Comparison of ENCODE assay signal across 21 cellular contexts in the genomic region with DNA sequence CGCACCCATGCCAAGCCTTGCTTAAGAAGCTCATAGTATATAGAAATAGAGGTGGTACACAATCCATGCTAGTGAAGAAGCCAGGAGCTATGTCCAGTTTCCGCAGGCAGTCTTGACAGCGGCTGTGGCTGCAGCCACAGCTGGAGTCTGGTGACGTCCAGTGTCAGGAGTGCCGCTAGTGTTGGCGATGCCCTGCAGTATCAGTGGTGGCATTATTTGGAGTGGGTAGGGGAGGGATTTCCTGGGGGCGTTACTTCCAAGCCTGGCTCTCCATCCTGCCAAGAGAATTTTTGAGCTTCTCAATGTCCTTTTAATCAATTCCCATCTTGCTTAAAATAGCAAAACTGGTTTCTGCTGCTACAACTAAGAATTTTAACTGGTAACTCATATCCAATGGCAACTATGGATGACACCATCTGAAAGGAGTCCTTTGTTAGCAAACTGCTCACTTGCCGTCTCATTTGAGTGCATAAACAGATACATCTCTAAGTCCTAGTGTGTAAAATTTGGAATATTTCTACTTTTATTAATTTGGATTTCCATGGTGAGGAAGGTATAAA. TPM values are rescaled to one million over a fixed set of nuclear protein-coding genes. Genes with fewer than 3 reads are reported as not detected.
DNase-seq lines count a peak whose midpoint lies in the region; FAIRE-seq and TF ChIP-seq lines count a peak whose summit lies in the region.
"Had no signal": no experiment of that assay in that cellular context is flagged by ENCODE, and none has a peak within 500 bp of the region (broad histone marks: within the 10 kb centered on the region; RNA-seq: fewer than 3 reads in every experiment).

No MANE protein-coding gene starts in this region.

- H3K4me2 ChIP-seq in endothelial cell of umbilical vein (ENCODE audit: insufficient read depth, low read length) = peak overlapping the region; percentile 49
- H3K4me2 ChIP-seq: KMS-11, PC-9 had no signal

- CTCF ChIA-PET in MCF 10A (lab: Yijun Ruan, JAX) (interaction anchor here (0.7 to 1.8 kb wide), 2 partner anchors 137 to 191 kb away, joined by 3 to 4 read pairs; no protein-coding TSS in a partner anchor), endothelial cell of umbilical vein (lab: Charles Lee) (interaction anchor here (0.6 to 4.3 kb wide), 29 partner anchors 8 to 515 kb away, joined by 3 to 48 read pairs (median 5); a partner anchor contains a TSS)

- no peaks in the 10 kb centered on the region for H3K9me1 ChIP-seq in endothelial cell of umbilical vein (replicated peaks; ENCODE audit: control insufficient read depth, extremely low read depth, insufficient read depth, low read length)

- H3K9me3 ChIP-seq in breast epithelium = no peaks in the 10 kb centered on the region
- H3K9me3 ChIP-seq in endothelial cell of umbilical vein (replicated peaks; ENCODE audit: control insufficient read depth, insufficient read depth, low read length) = no peaks in the 10 kb centered on the region

- no peak for DNase-seq in breast epithelium (ENCODE audit: low spot score in 2 of 2)
- no peak for DNase-seq in MCF 10A (ENCODE audit: unreplicated experiment)
- DNase-seq in endothelial cell of umbilical vein (ENCODE audit: low read depth, low spot score) = peak; percentile 14
- DNase-seq in midbrain (lab: John Stamatoyannopoulos, UW) = peak; percentile 65
- no peak for DNase-seq in activated T-cell treated with anti-CD3 and anti-CD28 coated beads, Interleukin-2, amount 50 U/mL, for 1 hour
- DNase-seq in activated naive CD4-positive, alpha-beta T cell treated with anti-CD3 and anti-CD28 coated beads, Interleukin-2, amount 50 U/mL, for 16 hours = no peak
- DNase-seq in SIG-M5 (lab: John Stamatoyannopoulos, UW) = no peak
- DNase-seq: activated CD4-positive, alpha-beta memory T cell treated with anti-CD3 and anti-CD28 coated beads for 36 hours; CD4-positive, alpha-beta T cell; DMS79 treated with DMSO at 0.1 percent for 48 hours; left colon; natural killer cell; NCI-H446 treated with DMSO at 0.1 percent for 48 hours; PC-9; stimulated activated CD4-positive, alpha-beta T cell treated with anti-CD3 and anti-CD28 coated beads, Interleukin-4, amount 100 ng/mL, for 1 hour; stimulated activated CD8-positive, alpha-beta memory T cell treated with anti-CD3 and anti-CD28 coated beads, Interleukin-4, amount 100 ng/mL, for 48 hours; SW 1271 had no signal

- no peak for FAIRE-seq in endothelial cell of umbilical vein (lab: Jason Lieb, UNC)

- intact Hi-C loops in breast epithelium (cut with DNase I; ENCODE audit: low total_unique reads) = no loop called here
- intact Hi-C loops in MCF 10A (cut with micrococcal nuclease) = no loop called here
- intact Hi-C loops in endothelial cell of umbilical vein (cut with micrococcal nuclease) = loop anchor here (1.0 kb wide), 7 partner anchors 17 to 182 kb away; no protein-coding TSS in a partner anchor

- H3K36me3 ChIP-seq in breast epithelium = no peaks in the 10 kb centered on the region
- no peaks in the 10 kb centered on the region for H3K36me3 ChIP-seq in endothelial cell of umbilical vein (ENCODE audit: control insufficient read depth in 2 of 2, extremely low read depth in 1 of 2, insufficient read depth in 2 of 2, low read length in 2 of 2)

- no peaks in the 10 kb centered on the region for H3K4me1 ChIP-seq in breast epithelium
- H3K4me1 ChIP-seq in endothelial cell of umbilical vein (ENCODE audit: control insufficient read depth, extremely low read depth, insufficient read depth, low read length) = peaks cover 39% of the 10 kb centered on the region

- H3K36me3 Mint-ChIP-seq in MCF 10A (ENCODE audit: insufficient read depth, unreplicated experiment) = no peaks in the 10 kb centered on the region
- H3K36me3 Mint-ChIP-seq: activated CD4-positive, alpha-beta memory T cell treated with anti-CD3 and anti-CD28 coated beads for 36 hours; natural killer cell had no signal

- H3K27me3 Mint-ChIP-seq in MCF 10A (ENCODE audit: insufficient read depth, unreplicated experiment) = no peaks in the 10 kb centered on the region
- H3K27me3 Mint-ChIP-seq: activated CD4-positive, alpha-beta memory T cell treated with anti-CD3 and anti-CD28 coated beads for 36 hours had no signal

- H3K27me3 ChIP-seq in breast epithelium = no peaks in the 10 kb centered on the region
- H3K27me3 ChIP-seq in endothelial cell of umbilical vein (ENCODE audit: control insufficient read depth in 2 of 2, insufficient read depth in 2 of 2, low read length in 2 of 2) = no peaks in the 10 kb centered on the region

- dilution Hi-C loops in endothelial cell of umbilical vein (cut with MboI; ENCODE audit: extremely low pct_ligation_motif_present, low sequenced_read_pairs) = no loop called here

- peak overlapping the region; percentile 86 for H3K9ac ChIP-seq in endothelial cell of umbilical vein (replicated peaks; ENCODE audit: extremely low read depth, insufficient read depth, low read length)
- H3K9ac ChIP-seq: KMS-11 had no signal

- H3K4me1 Mint-ChIP-seq in MCF 10A (ENCODE audit: insufficient read depth, unreplicated experiment) = peaks cover 22% of the 10 kb centered on the region
- H3K4me1 Mint-ChIP-seq: natural killer cell had no signal

- no peak for TF ChIP-seq CTCF in breast epithelium (IDR thresholded peaks at IDR 0.05)
- no peak for TF ChIP-seq CTCF in MCF 10A (IDR thresholded peaks at IDR 0.05; ENCODE audit: unreplicated experiment)
- no peak for TF ChIP-seq CTCF in endothelial cell of umbilical vein (IDR thresholded peaks at IDR 0.05; ENCODE audit: extremely low read depth in 1 of 2, insufficient read depth in 1 of 2, low read depth in 1 of 2, low read length in 2 of 2)

- BruUV-seq in MCF 10A (replicated peaks; lab: Mats Ljungman, UMichigan) = no TSS peak
- BruUV-seq in endothelial cell of umbilical vein (replicated peaks; lab: Mats Ljungman, UMichigan) = no TSS peak

- no peaks in the 10 kb centered on the region for H3K9me3 Mint-ChIP-seq in MCF 10A (ENCODE audit: unreplicated experiment)
- H3K9me3 Mint-ChIP-seq: activated CD4-positive, alpha-beta memory T cell treated with anti-CD3 and anti-CD28 coated beads for 36 hours; activated T-helper 17 cell treated with anti-CD3 and anti-CD28 coated beads, Interleukin-2, amount 50 U/mL, for 72 hours; CD4-positive, alpha-beta T cell; natural killer cell had no signal

- no peak overlapping the region for H3K4me3 Mint-ChIP-seq in MCF 10A (ENCODE audit: unreplicated experiment)
- H3K4me3 Mint-ChIP-seq: activated CD4-positive, alpha-beta memory T cell treated with anti-CD3 and anti-CD28 coated beads for 36 hours; activated T-helper 17 cell treated with anti-CD3 and anti-CD28 coated beads, Interleukin-2, amount 50 U/mL, for 72 hours; CD4-positive, alpha-beta T cell; natural killer cell had no signal

- no peak overlapping the region for H3K4me3 ChIP-seq in breast epithelium
- H3K4me3 ChIP-seq in endothelial cell of umbilical vein (replicated peaks in 1 of 3; ENCODE audit: insufficient read depth in 1 of 3, low read depth in 1 of 3, low read length in 3 of 3) = no peak overlapping the region
- H3K4me3 ChIP-seq: coronary artery, PC-9 had no signal

- H3K27ac ChIP-seq in breast epithelium = peak overlapping the region; percentile 70 to 71
- H3K27ac ChIP-seq in endothelial cell of umbilical vein (ENCODE audit: insufficient read depth, low read depth, low read length) = peak overlapping the region; percentile 100
- H3K27ac ChIP-seq in temporal lobe (ENCODE audit: low read depth, low read length) = peak overlapping the region; percentile 87
- H3K27ac ChIP-seq: KMS-11, PC-9 had no signal

- peak overlapping the region; percentile 3 for H2AFZ ChIP-seq in endothelial cell of umbilical vein (ENCODE audit: low read depth, low read length)
- H2AFZ ChIP-seq: PC-9 had no signal

- TF ChIP-seq POLR2A in breast epithelium (IDR thresholded peaks at IDR 0.05) (no peak), endothelial cell of umbilical vein (IDR thresholded peaks at IDR 0.05; ENCODE audit: low read depth, low read length) (no peak)

- POLR2A ChIA-PET in MCF 10A (lab: Yijun Ruan, JAX) (interaction anchor here (0.5 kb wide), 1 partner anchor 52 kb away, joined by 3 read pairs; no protein-coding TSS in a partner anchor), endothelial cell of umbilical vein (lab: Charles Lee) (interaction anchor here (0.7 to 2.8 kb wide), 11 partner anchors 8 to 182 kb away, joined by 3 to 23 read pairs (median 4); no protein-coding TSS in a partner anchor)

- no peaks in the 10 kb centered on the region for H4K20me1 ChIP-seq in endothelial cell of umbilical vein (replicated peaks; ENCODE audit: control insufficient read depth, extremely low read depth, insufficient read depth, low read length)

- no peak overlapping the region for H3K27ac Mint-ChIP-seq in MCF 10A (ENCODE audit: low read depth, unreplicated experiment)
- H3K27ac Mint-ChIP-seq: activated CD4-positive, alpha-beta memory T cell treated with anti-CD3 and anti-CD28 coated beads for 36 hours; activated T-helper 17 cell treated with anti-CD3 and anti-CD28 coated beads, Interleukin-2, amount 50 U/mL, for 72 hours; CD4-positive, alpha-beta T cell; natural killer cell had no signal

- H3K79me2 ChIP-seq in endothelial cell of umbilical vein (ENCODE audit: control insufficient read depth, insufficient read depth, low read length) = no peaks in the 10 kb centered on the region

RNA-seq across cellular contexts. Expression of a gene that starts 44.4 kb away (rescaled TPM):
- total RNA-seq in breast epithelium = 100 to 1,000 TPM in 1 of 3 donors, 10 to 100 TPM in 2; 86.2 to 122 (median 88.0) TPM
- 48.1 and 51.4 TPM in 2 replicates for total RNA-seq in MCF 10A (2022)
- total RNA-seq in endothelial cell of umbilical vein = 119 and 121 TPM in 2 replicates
- 60.9 and 65.2 TPM in 2 replicates for polyA plus RNA-seq in endothelial cell of umbilical vein
- polyA plus RNA-seq in endothelial cell of umbilical vein (2011; cell fraction: cytosol; rRNA removed) = 42.0 and 51.0 TPM in 2 replicates
- 71.1 and 99.1 TPM in 2 replicates for polyA plus RNA-seq in endothelial cell of umbilical vein (2011; cell fraction: nucleus; rRNA removed)
- 82.1 and 86.7 TPM in 2 replicates for polyA plus RNA-seq in endothelial cell of umbilical vein (2012)
- polyA minus RNA-seq in endothelial cell of umbilical vein = 45.8 and 47.4 TPM in 2 replicates
- polyA minus RNA-seq in endothelial cell of umbilical vein (2011; cell fraction: cytosol; rRNA and poly(A)+ RNA removed) = 3.8 TPM
- polyA minus RNA-seq in endothelial cell of umbilical vein (2011; cell fraction: nucleus; rRNA and poly(A)+ RNA removed) = 26.0 and 56.3 TPM in 2 replicates
- 9.1 TPM for total RNA-seq in temporal lobe

RNA-seq across cellular contexts. Expression of a gene that starts 53.3 kb away (rescaled TPM):
- total RNA-seq in breast epithelium (10 to 100 TPM in 1 of 3 donors, 1 to 10 TPM in 2; 8.8 to 17.0 (median 9.3) TPM), MCF 10A (2022) (4.0 and 4.3 TPM in 2 replicates), endothelial cell of umbilical vein (10.0 and 10.4 TPM in 2 replicates), temporal lobe (11.8 TPM)
- 13.9 and 14.1 TPM in 2 replicates for polyA plus RNA-seq in endothelial cell of umbilical vein
- polyA plus RNA-seq in endothelial cell of umbilical vein (2011; cell fraction: cytosol; rRNA removed) = 7.9 and 9.2 TPM in 2 replicates
- polyA plus RNA-seq in endothelial cell of umbilical vein (2011; cell fraction: nucleus; rRNA removed) = 4.6 and 5.2 TPM in 2 replicates
- 8.7 TPM in 2 replicates for polyA plus RNA-seq in endothelial cell of umbilical vein (2012)
- polyA minus RNA-seq in endothelial cell of umbilical vein = 4.6 TPM in 2 replicates
- polyA minus RNA-seq in endothelial cell of umbilical vein (2011; cell fraction: cytosol; rRNA and poly(A)+ RNA removed) = 4.3 TPM
- polyA minus RNA-seq in endothelial cell of umbilical vein (2011; cell fraction: nucleus; rRNA and poly(A)+ RNA removed) = 0.87 and 2.1 TPM in 2 replicates

Comparison
In these comparisons a context has a peak if more than half of its experiments do, and no peak if none do; other contexts are left out.
1. DNase-seq: peak in endothelial cell of umbilical vein (single experiment) and midbrain (single experiment); none in breast epithelium (0 of 2), MCF 10A (single experiment), activated T-cell treated with anti-CD3 and anti-CD28 coated beads, Interleukin-2, amount 50 U/mL, for 1 hour (single experiment), activated naive CD4-positive, alpha-beta T cell treated with anti-CD3 and anti-CD28 coated beads, Interleukin-2, amount 50 U/mL, for 16 hours (single experiment) and SIG-M5 (single experiment).
2. Peak in every context shown above with its lines, with median percentiles within 50 percentile points of each other: H3K27ac ChIP-seq.